9 cellular contexts compared by ENCODE assay signal in the genomic region with DNA sequence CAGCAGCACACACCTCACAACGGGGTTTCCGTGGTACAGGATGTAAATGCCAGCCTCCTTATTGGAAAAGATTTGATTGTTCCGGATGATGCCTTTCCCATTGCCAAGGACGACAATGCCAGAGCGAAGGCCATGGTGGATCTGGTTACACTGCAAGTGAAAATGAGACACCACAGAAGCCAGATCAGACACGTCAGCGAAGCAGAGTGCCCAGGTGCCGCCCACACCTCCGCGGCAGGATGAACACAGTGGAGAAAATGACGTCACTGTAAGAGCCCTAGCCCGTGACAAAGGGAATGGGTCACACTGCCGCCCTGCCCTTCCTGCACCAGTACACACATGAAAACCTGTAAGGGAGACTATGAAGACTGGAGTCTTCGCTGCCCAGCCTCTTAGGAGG. TPM values are rescaled to one million over a fixed set of nuclear protein-coding genes. Genes with fewer than 3 reads are reported as not detected.
DNase-seq lines count a peak whose midpoint lies in the region; ATAC-seq and TF ChIP-seq lines count a peak whose summit lies in the region.
"Had no signal": no experiment of that assay in that cellular context is flagged by ENCODE, and none has a peak within 500 bp of the region (broad histone marks: within the 10 kb centered on the region; RNA-seq: fewer than 3 reads in every experiment).

No MANE protein-coding gene starts in this region.

- CTCF ChIA-PET in WTC11 (lab: Charles Lee): no interaction called here

- no peaks in the 10 kb centered on the region for H3K9me3 Mint-ChIP-seq in WTC11

- H3K4me1 Mint-ChIP-seq in WTC11: no peaks in the 10 kb centered on the region

- POLR2A ChIA-PET in WTC11 (lab: Charles Lee): no interaction called here

- no peak overlapping the region for H3K4me3 Mint-ChIP-seq in WTC11

- DNase-seq in GM06990 (ENCODE audit: extremely low read depth, insufficient read length) (peak; percentile 61), fibroblast of peridontal ligament (ENCODE audit: extremely low read depth) (peak; percentile 9), WTC11 (ENCODE audit: low spot score) (no peak), GM19238 (ENCODE audit: insufficient read length, low spot score) (no peak)
- peak; percentile 84 to 88 for DNase-seq in activated CD4-positive, alpha-beta T cell treated with anti-CD3 and anti-CD28 coated beads, Interleukin-2, amount 50 U/mL, for 48 hours
- DNase-seq in stimulated activated CD8-positive, alpha-beta memory T cell treated with anti-CD3 and anti-CD28 coated beads, Interleukin-4, amount 100 ng/mL, for 24 hours (ENCODE audit: low read depth): peak; percentile 45
- DNase-seq: DND-41 had no signal

- TF ChIP-seq CTCF in GM06990 (IDR thresholded peaks at IDR 0.05; ENCODE audit: insufficient read depth, low read length, poor library complexity, severe bottlenecking) (no peak), WTC11 (IDR thresholded peaks at IDR 0.05) (no peak)

- no peaks in the 10 kb centered on the region for H3K27me3 Mint-ChIP-seq in WTC11 (ENCODE audit: low read depth)

- peaks cover 9% of the 10 kb centered on the region for H3K36me3 ChIP-seq in GM06990 (ENCODE audit: control insufficient read depth, insufficient read depth, low read length)

- peak overlapping the region; percentile 49 for H3K4me3 ChIP-seq in GM06990 (replicated peaks; ENCODE audit: low read depth, low read length)

- H3K27me3 ChIP-seq in GM06990 (replicated peaks; ENCODE audit: control insufficient read depth, insufficient read depth, low read length): no peaks in the 10 kb centered on the region

- peaks cover 19% of the 10 kb centered on the region for H3K36me3 Mint-ChIP-seq in WTC11

- ATAC-seq in HG03103 (IDR thresholded peaks at IDR 0.05; ENCODE audit: low read depth, unreplicated experiment): peak; percentile 64
- ATAC-seq in WTC11: no peak
- ATAC-seq in SK-N-SH treated with all-trans-retinoic acid at 6 μM for 48 hours: no peak

- H3K27ac Mint-ChIP-seq in WTC11: no peak overlapping the region

TF ChIP-seq in WTC11, 78 proteins besides CTCF, POLR2A, EP300 and RAD21:
- TF ChIP-seq MXD4 (CRISPR knock-in tag; IDR thresholded peaks at IDR 0.05; ENCODE audit: borderline replicate concordance) (no peak), ELF4 (CRISPR knock-in tag; IDR thresholded peaks at IDR 0.05; ENCODE audit: low read depth) (no peak), ZNF416 (CRISPR knock-in tag; IDR thresholded peaks at IDR 0.05) (no peak)
- TF ChIP-seq, protein P1, sequence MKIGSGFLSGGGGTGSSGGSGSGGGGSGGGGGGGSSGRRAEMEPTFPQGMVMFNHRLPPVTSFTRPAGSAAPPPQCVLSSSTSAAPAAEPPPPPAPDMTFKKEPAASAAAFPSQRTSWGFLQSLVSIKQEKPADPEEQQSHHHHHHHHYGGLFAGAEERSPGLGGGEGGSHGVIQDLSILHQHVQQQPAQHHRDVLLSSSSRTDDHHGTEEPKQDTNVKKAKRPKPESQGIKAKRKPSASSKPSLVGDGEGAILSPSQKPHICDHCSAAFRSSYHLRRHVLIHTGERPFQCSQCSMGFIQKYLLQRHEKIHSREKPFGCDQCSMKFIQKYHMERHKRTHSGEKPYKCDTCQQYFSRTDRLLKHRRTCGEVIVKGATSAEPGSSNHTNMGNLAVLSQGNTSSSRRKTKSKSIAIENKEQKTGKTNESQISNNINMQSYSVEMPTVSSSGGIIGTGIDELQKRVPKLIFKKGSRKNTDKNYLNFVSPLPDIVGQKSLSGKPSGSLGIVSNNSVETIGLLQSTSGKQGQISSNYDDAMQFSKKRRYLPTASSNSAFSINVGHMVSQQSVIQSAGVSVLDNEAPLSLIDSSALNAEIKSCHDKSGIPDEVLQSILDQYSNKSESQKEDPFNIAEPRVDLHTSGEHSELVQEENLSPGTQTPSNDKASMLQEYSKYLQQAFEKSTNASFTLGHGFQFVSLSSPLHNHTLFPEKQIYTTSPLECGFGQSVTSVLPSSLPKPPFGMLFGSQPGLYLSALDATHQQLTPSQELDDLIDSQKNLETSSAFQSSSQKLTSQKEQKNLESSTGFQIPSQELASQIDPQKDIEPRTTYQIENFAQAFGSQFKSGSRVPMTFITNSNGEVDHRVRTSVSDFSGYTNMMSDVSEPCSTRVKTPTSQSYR (CRISPR knock-in tag; IDR thresholded peaks at IDR 0.05): no peak
- TF ChIP-seq, protein P2, sequence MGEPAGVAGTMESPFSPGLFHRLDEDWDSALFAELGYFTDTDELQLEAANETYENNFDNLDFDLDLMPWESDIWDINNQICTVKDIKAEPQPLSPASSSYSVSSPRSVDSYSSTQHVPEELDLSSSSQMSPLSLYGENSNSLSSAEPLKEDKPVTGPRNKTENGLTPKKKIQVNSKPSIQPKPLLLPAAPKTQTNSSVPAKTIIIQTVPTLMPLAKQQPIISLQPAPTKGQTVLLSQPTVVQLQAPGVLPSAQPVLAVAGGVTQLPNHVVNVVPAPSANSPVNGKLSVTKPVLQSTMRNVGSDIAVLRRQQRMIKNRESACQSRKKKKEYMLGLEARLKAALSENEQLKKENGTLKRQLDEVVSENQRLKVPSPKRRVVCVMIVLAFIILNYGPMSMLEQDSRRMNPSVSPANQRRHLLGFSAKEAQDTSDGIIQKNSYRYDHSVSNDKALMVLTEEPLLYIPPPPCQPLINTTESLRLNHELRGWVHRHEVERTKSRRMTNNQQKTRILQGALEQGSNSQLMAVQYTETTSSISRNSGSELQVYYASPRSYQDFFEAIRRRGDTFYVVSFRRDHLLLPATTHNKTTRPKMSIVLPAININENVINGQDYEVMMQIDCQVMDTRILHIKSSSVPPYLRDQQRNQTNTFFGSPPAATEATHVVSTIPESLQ (CRISPR knock-in tag; IDR thresholded peaks at IDR 0.05): no peak

TF ChIP-seq in SK-N-SH treated with all-trans-retinoic acid at 6 μM for 48 hours, 23 proteins besides CTCF, POLR2A, EP300 and RAD21:
- no peak for TF ChIP-seq ZC3H10 (CRISPR knock-in tag; IDR thresholded peaks at IDR 0.05)
- TF ChIP-seq, protein P3, sequence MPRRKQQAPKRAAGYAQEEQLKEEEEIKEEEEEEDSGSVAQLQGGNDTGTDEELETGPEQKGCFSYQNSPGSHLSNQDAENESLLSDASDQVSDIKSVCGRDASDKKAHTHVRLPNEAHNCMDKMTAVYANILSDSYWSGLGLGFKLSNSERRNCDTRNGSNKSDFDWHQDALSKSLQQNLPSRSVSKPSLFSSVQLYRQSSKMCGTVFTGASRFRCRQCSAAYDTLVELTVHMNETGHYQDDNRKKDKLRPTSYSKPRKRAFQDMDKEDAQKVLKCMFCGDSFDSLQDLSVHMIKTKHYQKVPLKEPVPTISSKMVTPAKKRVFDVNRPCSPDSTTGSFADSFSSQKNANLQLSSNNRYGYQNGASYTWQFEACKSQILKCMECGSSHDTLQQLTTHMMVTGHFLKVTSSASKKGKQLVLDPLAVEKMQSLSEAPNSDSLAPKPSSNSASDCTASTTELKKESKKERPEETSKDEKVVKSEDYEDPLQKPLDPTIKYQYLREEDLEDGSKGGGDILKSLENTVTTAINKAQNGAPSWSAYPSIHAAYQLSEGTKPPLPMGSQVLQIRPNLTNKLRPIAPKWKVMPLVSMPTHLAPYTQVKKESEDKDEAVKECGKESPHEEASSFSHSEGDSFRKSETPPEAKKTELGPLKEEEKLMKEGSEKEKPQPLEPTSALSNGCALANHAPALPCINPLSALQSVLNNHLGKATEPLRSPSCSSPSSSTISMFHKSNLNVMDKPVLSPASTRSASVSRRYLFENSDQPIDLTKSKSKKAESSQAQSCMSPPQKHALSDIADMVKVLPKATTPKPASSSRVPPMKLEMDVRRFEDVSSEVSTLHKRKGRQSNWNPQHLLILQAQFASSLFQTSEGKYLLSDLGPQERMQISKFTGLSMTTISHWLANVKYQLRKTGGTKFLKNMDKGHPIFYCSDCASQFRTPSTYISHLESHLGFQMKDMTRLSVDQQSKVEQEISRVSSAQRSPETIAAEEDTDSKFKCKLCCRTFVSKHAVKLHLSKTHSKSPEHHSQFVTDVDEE (CRISPR knock-in tag; IDR thresholded peaks at IDR 0.05): no peak
- TF ChIP-seq ESRRG (CRISPR knock-in tag; IDR thresholded peaks at IDR 0.05): no peak
- TF ChIP-seq OSR1 (CRISPR knock-in tag; IDR thresholded peaks at IDR 0.05): no peak
- TF ChIP-seq ISL1 (CRISPR knock-in tag; IDR thresholded peaks at IDR 0.05): no peak
- no peak for TF ChIP-seq ARNTL (CRISPR knock-in tag; IDR thresholded peaks at IDR 0.05; ENCODE audit: borderline replicate concordance, low read depth)
- TF ChIP-seq, protein P4, sequence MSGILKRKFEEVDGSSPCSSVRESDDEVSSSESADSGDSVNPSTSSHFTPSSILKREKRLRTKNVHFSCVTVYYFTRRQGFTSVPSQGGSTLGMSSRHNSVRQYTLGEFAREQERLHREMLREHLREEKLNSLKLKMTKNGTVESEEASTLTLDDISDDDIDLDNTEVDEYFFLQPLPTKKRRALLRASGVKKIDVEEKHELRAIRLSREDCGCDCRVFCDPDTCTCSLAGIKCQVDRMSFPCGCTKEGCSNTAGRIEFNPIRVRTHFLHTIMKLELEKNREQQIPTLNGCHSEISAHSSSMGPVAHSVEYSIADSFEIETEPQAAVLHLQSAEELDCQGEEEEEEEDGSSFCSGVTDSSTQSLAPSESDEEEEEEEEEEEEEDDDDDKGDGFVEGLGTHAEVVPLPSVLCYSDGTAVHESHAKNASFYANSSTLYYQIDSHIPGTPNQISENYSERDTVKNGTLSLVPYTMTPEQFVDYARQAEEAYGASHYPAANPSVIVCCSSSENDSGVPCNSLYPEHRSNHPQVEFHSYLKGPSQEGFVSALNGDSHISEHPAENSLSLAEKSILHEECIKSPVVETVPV (CRISPR knock-in tag; IDR thresholded peaks at IDR 0.05): no peak
- no peak for TF ChIP-seq ZFP3 (CRISPR knock-in tag; IDR thresholded peaks at IDR 0.05)
- no peak for TF ChIP-seq ZNF565 (CRISPR knock-in tag; conservative IDR thresholded peaks at IDR 0.05; ENCODE audit: low read depth)
- no peak for TF ChIP-seq SNAI2 (CRISPR knock-in tag; IDR thresholded peaks at IDR 0.05)
- TF ChIP-seq, protein P5, sequence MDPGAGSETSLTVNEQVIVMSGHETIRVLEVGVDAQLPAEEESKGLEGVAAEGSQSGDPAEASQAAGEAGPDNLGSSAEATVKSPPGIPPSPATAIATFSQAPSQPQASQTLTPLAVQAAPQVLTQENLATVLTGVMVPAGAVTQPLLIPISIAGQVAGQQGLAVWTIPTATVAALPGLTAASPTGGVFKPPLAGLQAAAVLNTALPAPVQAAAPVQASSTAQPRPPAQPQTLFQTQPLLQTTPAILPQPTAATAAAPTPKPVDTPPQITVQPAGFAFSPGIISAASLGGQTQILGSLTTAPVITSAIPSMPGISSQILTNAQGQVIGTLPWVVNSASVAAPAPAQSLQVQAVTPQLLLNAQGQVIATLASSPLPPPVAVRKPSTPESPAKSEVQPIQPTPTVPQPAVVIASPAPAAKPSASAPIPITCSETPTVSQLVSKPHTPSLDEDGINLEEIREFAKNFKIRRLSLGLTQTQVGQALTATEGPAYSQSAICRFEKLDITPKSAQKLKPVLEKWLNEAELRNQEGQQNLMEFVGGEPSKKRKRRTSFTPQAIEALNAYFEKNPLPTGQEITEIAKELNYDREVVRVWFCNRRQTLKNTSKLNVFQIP (CRISPR knock-in tag; IDR thresholded peaks at IDR 0.05; ENCODE audit: borderline replicate concordance, low read depth): no peak
- TF ChIP-seq ZNF70 (CRISPR knock-in tag; IDR thresholded peaks at IDR 0.05): no peak
- TF ChIP-seq ZNF8 (CRISPR knock-in tag; IDR thresholded peaks at IDR 0.05): no peak
TF ChIP-seq in SK-N-SH treated with all-trans-retinoic acid at 6 μM for 48 hours: peak in this region for 0.

RNA-seq across cellular contexts. Expression of a gene that starts 43.4 kb away (rescaled TPM):
- 31.4 to 39.6 TPM (median 38.8 TPM) in 3 replicates for total RNA-seq in WTC11 (2021)

RNA-seq across cellular contexts. Expression of a gene that starts 47.1 kb away (rescaled TPM):
- total RNA-seq in WTC11 (2021): 14.0 to 14.7 TPM (median 14.4 TPM) in 3 replicates

Comparison
In these comparisons a context has a peak if more than half of its experiments do, and no peak if none do; other contexts are left out.
1. DNase-seq: peak in GM06990 (single experiment), activated CD4-positive, alpha-beta T cell treated with anti-CD3 and anti-CD28 coated beads, Interleukin-2, amount 50 U/mL, for 48 hours (2 of 2), fibroblast of peridontal ligament (single experiment) and stimulated activated CD8-positive, alpha-beta memory T cell treated with anti-CD3 and anti-CD28 coated beads, Interleukin-4, amount 100 ng/mL, for 24 hours (single experiment); none in WTC11 (single experiment) and GM19238 (single experiment).